1 cellular context compared by ENCODE assay signal in the genomic region with DNA sequence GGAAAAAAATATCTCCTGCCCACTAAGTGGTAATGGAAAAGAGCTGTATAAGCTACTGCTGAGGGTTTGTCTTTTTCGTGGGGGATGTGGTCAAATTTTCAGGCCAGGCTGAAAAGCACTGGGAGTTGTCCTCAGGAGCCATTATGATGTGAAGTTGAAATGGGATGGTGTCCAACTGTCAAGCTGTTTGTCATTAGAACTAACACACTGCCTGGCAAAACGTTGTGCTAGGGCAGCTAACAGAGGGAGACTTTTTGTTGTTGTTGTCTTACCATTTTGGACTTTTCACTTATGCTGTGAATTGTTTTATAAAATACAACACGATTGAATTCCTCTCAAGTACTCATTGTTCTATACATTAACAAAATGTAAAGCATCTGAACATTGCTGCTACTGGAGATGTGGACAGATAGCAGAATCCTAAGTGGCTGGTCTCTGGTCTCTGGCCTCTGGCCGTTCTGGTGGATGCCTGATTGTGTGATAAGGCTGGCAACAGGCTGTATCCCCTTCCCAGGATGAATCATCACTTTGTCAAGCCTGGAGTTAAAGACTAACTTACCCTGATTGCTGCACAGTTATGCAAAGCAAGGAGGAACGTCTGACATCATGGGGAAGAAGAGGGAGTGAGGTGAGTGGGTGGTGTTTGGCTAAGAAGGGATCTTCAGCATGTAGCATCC.
TF ChIP-seq lines count a peak whose summit lies in the region.

No MANE protein-coding gene starts in this region.

TF ChIP-seq in HepG2, 621 proteins besides CTCF, POLR2A, EP300 and RAD21 (continued from another document and continues in another):
- TF ChIP-seq HMGXB4 (CRISPR knock-in tag; IDR thresholded peaks at IDR 0.05; ENCODE audit: borderline replicate concordance in 1 of 2, low read depth in 1 of 2), result peak in 1 of 2 experiments; percentile 28; a peak in 1 of 4 replicates
- no peak for TF ChIP-seq ZNF446 (CRISPR knock-in tag; IDR thresholded peaks at IDR 0.05)
- TF ChIP-seq MEF2D (CRISPR knock-in tag; IDR thresholded peaks at IDR 0.05), result peak; percentile 77
- TF ChIP-seq ZSCAN5A (CRISPR knock-in tag; IDR thresholded peaks at IDR 0.05; ENCODE audit: borderline replicate concordance), result no peak; the same call in 1 of the 2 replicates
- TF ChIP-seq ZNF549 (CRISPR knock-in tag; IDR thresholded peaks at IDR 0.05), result no peak
- TF ChIP-seq ELF1 (CRISPR knock-in tag; IDR thresholded peaks at IDR 0.05), result peak; percentile 25; the same call in 1 of the 2 replicates
- TF ChIP-seq, protein P1, sequence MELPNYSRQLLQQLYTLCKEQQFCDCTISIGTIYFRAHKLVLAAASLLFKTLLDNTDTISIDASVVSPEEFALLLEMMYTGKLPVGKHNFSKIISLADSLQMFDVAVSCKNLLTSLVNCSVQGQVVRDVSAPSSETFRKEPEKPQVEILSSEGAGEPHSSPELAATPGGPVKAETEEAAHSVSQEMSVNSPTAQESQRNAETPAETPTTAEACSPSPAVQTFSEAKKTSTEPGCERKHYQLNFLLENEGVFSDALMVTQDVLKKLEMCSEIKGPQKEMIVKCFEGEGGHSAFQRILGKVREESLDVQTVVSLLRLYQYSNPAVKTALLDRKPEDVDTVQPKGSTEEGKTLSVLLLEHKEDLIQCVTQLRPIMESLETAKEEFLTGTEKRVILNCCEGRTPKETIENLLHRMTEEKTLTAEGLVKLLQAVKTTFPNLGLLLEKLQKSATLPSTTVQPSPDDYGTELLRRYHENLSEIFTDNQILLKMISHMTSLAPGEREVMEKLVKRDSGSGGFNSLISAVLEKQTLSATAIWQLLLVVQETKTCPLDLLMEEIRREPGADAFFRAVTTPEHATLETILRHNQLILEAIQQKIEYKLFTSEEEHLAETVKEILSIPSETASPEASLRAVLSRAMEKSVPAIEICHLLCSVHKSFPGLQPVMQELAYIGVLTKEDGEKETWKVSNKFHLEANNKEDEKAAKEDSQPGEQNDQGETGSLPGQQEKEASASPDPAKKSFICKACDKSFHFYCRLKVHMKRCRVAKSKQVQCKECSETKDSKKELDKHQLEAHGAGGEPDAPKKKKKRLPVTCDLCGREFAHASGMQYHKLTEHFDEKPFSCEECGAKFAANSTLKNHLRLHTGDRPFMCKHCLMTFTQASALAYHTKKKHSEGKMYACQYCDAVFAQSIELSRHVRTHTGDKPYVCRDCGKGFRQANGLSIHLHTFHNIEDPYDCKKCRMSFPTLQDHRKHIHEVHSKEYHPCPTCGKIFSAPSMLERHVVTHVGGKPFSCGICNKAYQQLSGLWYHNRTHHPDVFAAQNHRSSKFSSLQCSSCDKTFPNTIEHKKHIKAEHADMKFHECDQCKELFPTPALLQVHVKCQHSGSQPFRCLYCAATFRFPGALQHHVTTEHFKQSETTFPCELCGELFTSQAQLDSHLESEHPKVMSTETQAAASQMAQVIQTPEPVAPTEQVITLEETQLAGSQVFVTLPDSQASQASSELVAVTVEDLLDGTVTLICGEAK (IDR thresholded peaks at IDR 0.05), result no peak
- TF ChIP-seq, protein P1 (CRISPR knock-in tag; IDR thresholded peaks at IDR 0.05), result no peak; the same call in 1 of the 2 replicates
- TF ChIP-seq, protein P2, sequence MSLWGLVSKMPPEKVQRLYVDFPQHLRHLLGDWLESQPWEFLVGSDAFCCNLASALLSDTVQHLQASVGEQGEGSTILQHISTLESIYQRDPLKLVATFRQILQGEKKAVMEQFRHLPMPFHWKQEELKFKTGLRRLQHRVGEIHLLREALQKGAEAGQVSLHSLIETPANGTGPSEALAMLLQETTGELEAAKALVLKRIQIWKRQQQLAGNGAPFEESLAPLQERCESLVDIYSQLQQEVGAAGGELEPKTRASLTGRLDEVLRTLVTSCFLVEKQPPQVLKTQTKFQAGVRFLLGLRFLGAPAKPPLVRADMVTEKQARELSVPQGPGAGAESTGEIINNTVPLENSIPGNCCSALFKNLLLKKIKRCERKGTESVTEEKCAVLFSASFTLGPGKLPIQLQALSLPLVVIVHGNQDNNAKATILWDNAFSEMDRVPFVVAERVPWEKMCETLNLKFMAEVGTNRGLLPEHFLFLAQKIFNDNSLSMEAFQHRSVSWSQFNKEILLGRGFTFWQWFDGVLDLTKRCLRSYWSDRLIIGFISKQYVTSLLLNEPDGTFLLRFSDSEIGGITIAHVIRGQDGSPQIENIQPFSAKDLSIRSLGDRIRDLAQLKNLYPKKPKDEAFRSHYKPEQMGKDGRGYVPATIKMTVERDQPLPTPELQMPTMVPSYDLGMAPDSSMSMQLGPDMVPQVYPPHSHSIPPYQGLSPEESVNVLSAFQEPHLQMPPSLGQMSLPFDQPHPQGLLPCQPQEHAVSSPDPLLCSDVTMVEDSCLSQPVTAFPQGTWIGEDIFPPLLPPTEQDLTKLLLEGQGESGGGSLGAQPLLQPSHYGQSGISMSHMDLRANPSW (CRISPR knock-in tag; IDR thresholded peaks at IDR 0.05; ENCODE audit: borderline replicate concordance), result no peak
- no peak for TF ChIP-seq TERF1 (CRISPR knock-in tag; IDR thresholded peaks at IDR 0.05)
- TF ChIP-seq SSRP1 (CRISPR knock-in tag; IDR thresholded peaks at IDR 0.05), result no peak
- TF ChIP-seq MIER2 (CRISPR knock-in tag; IDR thresholded peaks at IDR 0.05), result peak; percentile 53; the same call in 1 of the 2 replicates
- TF ChIP-seq ELF4 (CRISPR knock-in tag; IDR thresholded peaks at IDR 0.05; ENCODE audit: borderline replicate concordance), result no peak; the same call in 1 of the 2 replicates
- TF ChIP-seq NONO (IDR thresholded peaks at IDR 0.05), result no peak
- TF ChIP-seq NONO (CRISPR knock-in tag; conservative IDR thresholded peaks at IDR 0.05), result no peak
- no peak for TF ChIP-seq ZNF234 (CRISPR knock-in tag; conservative IDR thresholded peaks at IDR 0.05)
- peak; percentile 82; the same call in 1 of the 2 replicates for TF ChIP-seq ZNF772 (CRISPR knock-in tag; IDR thresholded peaks at IDR 0.05)
- TF ChIP-seq CREB3 (CRISPR knock-in tag; IDR thresholded peaks at IDR 0.05), result no peak
- TF ChIP-seq, protein P3, sequence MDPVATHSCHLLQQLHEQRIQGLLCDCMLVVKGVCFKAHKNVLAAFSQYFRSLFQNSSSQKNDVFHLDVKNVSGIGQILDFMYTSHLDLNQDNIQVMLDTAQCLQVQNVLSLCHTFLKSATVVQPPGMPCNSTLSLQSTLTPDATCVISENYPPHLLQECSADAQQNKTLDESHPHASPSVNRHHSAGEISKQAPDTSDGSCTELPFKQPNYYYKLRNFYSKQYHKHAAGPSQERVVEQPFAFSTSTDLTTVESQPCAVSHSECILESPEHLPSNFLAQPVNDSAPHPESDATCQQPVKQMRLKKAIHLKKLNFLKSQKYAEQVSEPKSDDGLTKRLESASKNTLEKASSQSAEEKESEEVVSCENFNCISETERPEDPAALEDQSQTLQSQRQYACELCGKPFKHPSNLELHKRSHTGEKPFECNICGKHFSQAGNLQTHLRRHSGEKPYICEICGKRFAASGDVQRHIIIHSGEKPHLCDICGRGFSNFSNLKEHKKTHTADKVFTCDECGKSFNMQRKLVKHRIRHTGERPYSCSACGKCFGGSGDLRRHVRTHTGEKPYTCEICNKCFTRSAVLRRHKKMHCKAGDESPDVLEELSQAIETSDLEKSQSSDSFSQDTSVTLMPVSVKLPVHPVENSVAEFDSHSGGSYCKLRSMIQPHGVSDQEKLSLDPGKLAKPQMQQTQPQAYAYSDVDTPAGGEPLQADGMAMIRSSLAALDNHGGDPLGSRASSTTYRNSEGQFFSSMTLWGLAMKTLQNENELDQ (CRISPR knock-in tag; IDR thresholded peaks at IDR 0.05; ENCODE audit: borderline replicate concordance), result no peak
- no peak for TF ChIP-seq BRD4 (CRISPR knock-in tag; IDR thresholded peaks at IDR 0.05)
- TF ChIP-seq DMTF1 (CRISPR knock-in tag; IDR thresholded peaks at IDR 0.05), result no peak
- peak; percentile 89 for TF ChIP-seq DRAP1 (CRISPR knock-in tag; IDR thresholded peaks at IDR 0.05)
